24 cellular contexts compared by ENCODE assay signal in the genomic region with DNA sequence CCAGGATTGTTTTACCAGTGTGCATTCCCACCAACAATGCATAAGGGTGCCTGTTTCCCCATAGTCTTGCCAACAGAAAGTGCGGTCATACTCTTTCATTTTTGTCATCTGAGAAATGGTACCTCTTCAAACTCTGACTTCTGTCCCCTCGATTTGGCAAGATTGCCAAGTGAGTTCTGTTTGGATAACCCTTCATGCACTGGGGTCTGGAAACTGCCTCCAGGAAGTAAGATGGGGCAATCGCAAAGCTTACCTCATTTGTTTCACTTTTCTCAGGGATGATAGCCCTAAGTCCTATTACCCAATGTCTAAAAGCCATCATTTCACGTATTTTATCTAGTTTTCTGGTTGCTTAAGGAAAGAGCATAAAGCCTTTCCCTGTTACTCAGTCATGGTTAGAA. TPM values are rescaled to one million over a fixed set of nuclear protein-coding genes. Genes with fewer than 3 reads are reported as not detected.
DNase-seq lines count a peak whose midpoint lies in the region; ATAC-seq, FAIRE-seq and TF ChIP-seq lines count a peak whose summit lies in the region.
"Had no signal": no experiment of that assay in that cellular context is flagged by ENCODE, and none has a peak within 500 bp of the region (broad histone marks: within the 10 kb centered on the region; RNA-seq: fewer than 3 reads in every experiment).

No MANE protein-coding gene starts in this region.

- H3K79me2 ChIP-seq in osteoblast (ENCODE audit: insufficient read depth, low read length): no peaks in the 10 kb centered on the region

- H3K27me3 ChIP-seq in osteoblast (ENCODE audit: insufficient read depth, low read length): no peaks in the 10 kb centered on the region
- H3K27me3 ChIP-seq: MG63 had no signal

- TF ChIP-seq CTCF in choroid plexus epithelial cell (conservative IDR thresholded peaks at IDR 0.05; ENCODE audit: low read depth, low read length) (no peak), osteoblast (IDR thresholded peaks at IDR 0.05; ENCODE audit: extremely low read depth, low read depth, low read length) (no peak)

- no peaks in the 10 kb centered on the region for H3K4me1 ChIP-seq in osteoblast (ENCODE audit: insufficient read depth, low read length)

- H2AFZ ChIP-seq in osteoblast (ENCODE audit: low read length): no peak overlapping the region

- H3K27ac ChIP-seq in osteoblast (ENCODE audit: low read depth, low read length): no peak overlapping the region

- no peak for FAIRE-seq in GM12891 (lab: Jason Lieb, UNC)
- FAIRE-seq: H54 had no signal

- H3K4me3 ChIP-seq in choroid plexus epithelial cell (ENCODE audit: low read depth, low read length) (no peak overlapping the region), osteoblast (ENCODE audit: insufficient read depth, low read length) (no peak overlapping the region)
- H3K4me3 ChIP-seq: MG63 had no signal

- no peaks in the 10 kb centered on the region for H3K9me3 ChIP-seq in osteoblast (ENCODE audit: low read depth, low read length)
- H3K9me3 ChIP-seq: Caco-2, MG63, SK-N-SH had no signal

- H3K4me2 ChIP-seq in osteoblast (ENCODE audit: insufficient read depth, low read length): no peak overlapping the region
- H3K4me2 ChIP-seq: SK-N-SH had no signal

- no peaks in the 10 kb centered on the region for H4K20me1 ChIP-seq in osteoblast (ENCODE audit: insufficient read depth, low read length)

- no peaks in the 10 kb centered on the region for H3K36me3 ChIP-seq in osteoblast (ENCODE audit: insufficient read depth, low read length)
- H3K36me3 ChIP-seq: MG63 had no signal

- peak; percentile 68 for DNase-seq in HuH-7 (ENCODE audit: low spot score)
- DNase-seq in NOMO-1 (lab: John Stamatoyannopoulos, UW; ENCODE audit: unreplicated experiment in 2 of 2): peak; percentile 35 to 47
- peak; percentile 26 for DNase-seq in choroid plexus epithelial cell (ENCODE audit: low read depth)
- peak; percentile 53 for DNase-seq in osteoblast (ENCODE audit: insufficient read length, low spot score, missing footprints)
- no peak for DNase-seq in GM12891 (ENCODE audit: insufficient read length, low spot score)
- DNase-seq: ACHN; AML-193; Caco-2; EL; HFFc6; KG1; MG63; NCI-H1417; NCI-H187 treated with DMSO at 0.1 percent for 48 hours; NCI-H446; NCI-H69; NK-92 treated with Interleukin-12 subunit alpha and Interleukin-12 subunit beta, amount 100 ng/mL, for 24 hours; SK-N-SH had no signal

- ATAC-seq in HG03460 (IDR thresholded peaks at IDR 0.05; ENCODE audit: unreplicated experiment): no peak
- ATAC-seq in GM21529 (IDR thresholded peaks at IDR 0.05; ENCODE audit: unreplicated experiment): no peak
- ATAC-seq: Panc1 had no signal

- TF ChIP-seq POLR2A in GM12891 (IDR thresholded peaks at IDR 0.05; ENCODE audit: low read depth, low read length): no peak

TF ChIP-seq in GM12891, 5 proteins besides CTCF, POLR2A, EP300 and RAD21:
- TF ChIP-seq TAF1 (IDR thresholded peaks at IDR 0.05; ENCODE audit: low read depth, low read length): no peak
- TF ChIP-seq POLR2AphosphoS5 (IDR thresholded peaks at IDR 0.05; ENCODE audit: low read depth, low read length): no peak
- no peak for TF ChIP-seq POU2F2 (IDR thresholded peaks at IDR 0.05; ENCODE audit: low read depth, low read length)
- TF ChIP-seq PAX5 (IDR thresholded peaks at IDR 0.05; ENCODE audit: insufficient read depth, low read length, severe bottlenecking): no peak
- no peak for TF ChIP-seq SPI1 (IDR thresholded peaks at IDR 0.05; ENCODE audit: low read depth, low read length)

RNA-seq across cellular contexts. Expression of gene NR1H4, which starts 28.6 kb away (rescaled TPM):
- not detected in 2 replicates for total RNA-seq in osteoblast
- polyA plus RNA-seq in GM12891 (2012; ENCODE audit: low read depth, missing spikeins): not detected
- total RNA-seq: Caco-2; HFFc6; HT1080; T-helper 1 cell treated with Interleukin-12 subunit alpha and Interleukin-12 subunit beta and Interleukin-4 antibody, amounts not matched to agents 30 ng/mL and 1 ng/mL, for 36 hours had no signal
- polyA plus RNA-seq: SK-N-SH had no signal
